ENCODE assay signal across 10 cellular contexts in genomic region chr3:52820741-52821140, GRCh38. TPM values are rescaled to one million over a fixed set of nuclear protein-coding genes. Genes with fewer than 3 reads are reported as not detected.
DNase-seq lines count a peak whose midpoint lies in the region; ATAC-seq, FAIRE-seq and TF ChIP-seq lines count a peak whose summit lies in the region.
"Had no signal": no experiment of that assay in that cellular context is flagged by ENCODE, and none has a peak within 500 bp of the region (broad histone marks: within the 10 kb centered on the region; RNA-seq: fewer than 3 reads in every experiment).

No MANE protein-coding gene starts in this region.

- H3K9me3 Mint-ChIP-seq in activated CD4-positive, alpha-beta T cell treated with anti-CD3 and anti-CD28 coated beads, Interleukin-2, amount 10 ng/mL, durations not matched to agents 24 days and 14 days = no peaks in the 10 kb centered on the region
- no peaks in the 10 kb centered on the region for H3K9me3 Mint-ChIP-seq in stimulated activated memory B cell treated with anti-CD40 and anti-IgM and Interleukin-4, amounts not matched to agents 10 μg/mL and 1 μg/mL and 100 μg/mL, for 72 hours

- intact Hi-C loops in activated CD4-positive, alpha-beta T cell treated with anti-CD3 and anti-CD28 coated beads, Interleukin-2, amount 10 ng/mL, durations not matched to agents 24 days and 14 days (cut with micrococcal nuclease) = no loop called here

- H3K4me3 Mint-ChIP-seq in activated CD4-positive, alpha-beta T cell treated with anti-CD3 and anti-CD28 coated beads, Interleukin-2, amount 10 ng/mL, durations not matched to agents 24 days and 14 days = no peak overlapping the region
- H3K4me3 Mint-ChIP-seq in stimulated activated memory B cell treated with anti-CD40 and anti-IgM and Interleukin-4, amounts not matched to agents 10 μg/mL and 1 μg/mL and 100 μg/mL, for 72 hours = no peak overlapping the region
- H3K4me3 Mint-ChIP-seq in T-helper 17 cell = no peak overlapping the region

- TF ChIP-seq CTCF in C4-2B (conservative IDR thresholded peaks at IDR 0.05) = peak; percentile 82

- no peaks in the 10 kb centered on the region for H3K4me1 Mint-ChIP-seq in activated CD4-positive, alpha-beta T cell treated with anti-CD3 and anti-CD28 coated beads, Interleukin-2, amount 10 ng/mL, durations not matched to agents 24 days and 14 days
- H3K4me1 Mint-ChIP-seq in stimulated activated memory B cell treated with anti-CD40 and anti-IgM and Interleukin-4, amounts not matched to agents 10 μg/mL and 1 μg/mL and 100 μg/mL, for 72 hours = no peaks in the 10 kb centered on the region
- H3K4me1 Mint-ChIP-seq in T-helper 17 cell = no peaks in the 10 kb centered on the region

- no peaks in the 10 kb centered on the region for H3K27me3 Mint-ChIP-seq in activated CD4-positive, alpha-beta T cell treated with anti-CD3 and anti-CD28 coated beads, Interleukin-2, amount 10 ng/mL, durations not matched to agents 24 days and 14 days
- H3K27me3 Mint-ChIP-seq in stimulated activated memory B cell treated with anti-CD40 and anti-IgM and Interleukin-4, amounts not matched to agents 10 μg/mL and 1 μg/mL and 100 μg/mL, for 72 hours = no peaks in the 10 kb centered on the region
- H3K27me3 Mint-ChIP-seq in T-helper 17 cell = no peaks in the 10 kb centered on the region

- no peaks in the 10 kb centered on the region for H3K36me3 Mint-ChIP-seq in activated CD4-positive, alpha-beta T cell treated with anti-CD3 and anti-CD28 coated beads, Interleukin-2, amount 10 ng/mL, durations not matched to agents 24 days and 14 days (ENCODE audit: low read depth)
- H3K36me3 Mint-ChIP-seq in stimulated activated memory B cell treated with anti-CD40 and anti-IgM and Interleukin-4, amounts not matched to agents 10 μg/mL and 1 μg/mL and 100 μg/mL, for 72 hours = peaks cover 7% of the 10 kb centered on the region
- H3K36me3 Mint-ChIP-seq in T-helper 17 cell (ENCODE audit: low read depth) = peaks cover 3% of the 10 kb centered on the region

- H3K27ac Mint-ChIP-seq in activated CD4-positive, alpha-beta T cell treated with anti-CD3 and anti-CD28 coated beads, Interleukin-2, amount 10 ng/mL, durations not matched to agents 24 days and 14 days = no peak overlapping the region
- H3K27ac Mint-ChIP-seq in stimulated activated memory B cell treated with anti-CD40 and anti-IgM and Interleukin-4, amounts not matched to agents 10 μg/mL and 1 μg/mL and 100 μg/mL, for 72 hours = no peak overlapping the region
- H3K27ac Mint-ChIP-seq in T-helper 17 cell = no peak overlapping the region

- H3K27ac ChIP-seq in C4-2B = no peak overlapping the region

- DNase-seq in GM19239 (ENCODE audit: insufficient read length, low spot score) (peak; percentile 46), iris pigment epithelial cell (ENCODE audit: low read depth) (peak; percentile 35), NCI-H226 (no peak), T-helper 17 cell (no peak)
- DNase-seq in activated CD4-positive, alpha-beta T cell treated with anti-CD3 and anti-CD28 coated beads, Interleukin-2, amount 10 ng/mL, durations not matched to agents 24 days and 14 days = peak; percentile 73

- ATAC-seq in stimulated activated memory B cell treated with anti-CD40 and anti-IgM and Interleukin-4, amounts not matched to agents 10 μg/mL and 1 μg/mL and 100 μg/mL, for 72 hours = no peak
- no peak for ATAC-seq in T-helper 17 cell
- ATAC-seq in HG03097 (IDR thresholded peaks at IDR 0.05; ENCODE audit: low FRiP score, unreplicated experiment) = no peak

- no peaks in the 10 kb centered on the region for H3K9me3 ChIP-seq in T-helper 17 cell (ENCODE audit: control insufficient read depth, low read length, poor library complexity, severe bottlenecking)

- no peak for FAIRE-seq in GM19239 (lab: Jason Lieb, UNC)

RNA-seq across cellular contexts. Expression of gene ITIH4, which starts 9.7 kb away (rescaled TPM):
- total RNA-seq in activated CD4-positive, alpha-beta T cell treated with anti-CD3 and anti-CD28 coated beads, Interleukin-2, amount 10 ng/mL, durations not matched to agents 24 days and 14 days = 3.5 and 3.6 TPM in 2 replicates
- 10 to 100 TPM; 25.8 to 40.6 TPM for total RNA-seq in T-helper 17 cell

RNA-seq across cellular contexts. Expression of gene MUSTN1, which starts 14.1 kb away (rescaled TPM):
- total RNA-seq in activated CD4-positive, alpha-beta T cell treated with anti-CD3 and anti-CD28 coated beads, Interleukin-2, amount 10 ng/mL, durations not matched to agents 24 days and 14 days = 0.43 and 0.54 TPM in 2 replicates
- 10 to 100 TPM; 12.3 to 16.0 TPM for total RNA-seq in T-helper 17 cell

RNA-seq across cellular contexts. Expression of gene ITIH3, which starts 26.1 kb away (rescaled TPM):
- not detected in 2 replicates for total RNA-seq in activated CD4-positive, alpha-beta T cell treated with anti-CD3 and anti-CD28 coated beads, Interleukin-2, amount 10 ng/mL, durations not matched to agents 24 days and 14 days
- total RNA-seq in T-helper 17 cell = not detected
- total RNA-seq: M059J had no signal

RNA-seq across cellular contexts. Expression of gene ITIH1, which starts 43.3 kb away (rescaled TPM):
- not detected in 2 replicates for total RNA-seq in activated CD4-positive, alpha-beta T cell treated with anti-CD3 and anti-CD28 coated beads, Interleukin-2, amount 10 ng/mL, durations not matched to agents 24 days and 14 days
- not detected for total RNA-seq in T-helper 17 cell
- total RNA-seq: M059J, urinary bladder had no signal

RNA-seq across cellular contexts. Expression of gene NEK4, which starts 50.0 kb away (rescaled TPM):
- total RNA-seq in activated CD4-positive, alpha-beta T cell treated with anti-CD3 and anti-CD28 coated beads, Interleukin-2, amount 10 ng/mL, durations not matched to agents 24 days and 14 days = 29.4 and 30.3 TPM in 2 replicates
- 10 to 100 TPM in 1 of 2 donors, 1 to 10 TPM in 1; 7.3 to 14.7 TPM for total RNA-seq in T-helper 17 cell

Comparison
In these comparisons a context has a peak if more than half of its experiments do, and no peak if none do; other contexts are left out.
1. DNase-seq: peak in GM19239 (single experiment), activated CD4-positive, alpha-beta T cell treated with anti-CD3 and anti-CD28 coated beads, Interleukin-2, amount 10 ng/mL, durations not matched to agents 24 days and 14 days (single experiment) and iris pigment epithelial cell (single experiment); none in NCI-H226 (single experiment) and T-helper 17 cell (0 of 3).